ENCODE assay signal across 31 cellular contexts in genomic region chr13:52726258-52726657, GRCh38. TPM values are rescaled to one million over a fixed set of nuclear protein-coding genes. Genes with fewer than 3 reads are reported as not detected.
"Had no signal": no experiment of that assay in that cellular context is flagged by ENCODE, and none has a peak within 500 bp of the region (broad histone marks: within the 10 kb centered on the region; RNA-seq: fewer than 3 reads in every experiment).

No MANE protein-coding gene starts in this region.

- ATAC-seq: stimulated activated effector memory CD8-positive, alpha-beta T cell treated with anti-CD3 and anti-CD28 coated beads, Interleukin-12 subunit alpha, Interleukin-12 subunit beta, amount 100 ng/mL, for 72 hours; stimulated activated memory B cell treated with anti-CD40 and anti-IgM and Interleukin-4, amounts not matched to agents 10 μg/mL and 1 μg/mL and 100 μg/mL, for 72 hours; stimulated activated naive B cell treated with anti-CD40 and anti-IgM and Interleukin-4, amounts not matched to agents 10 μg/mL and 1 μg/mL and 100 μg/mL, for 72 hours; stimulated activated naive CD8-positive, alpha-beta T cell treated with anti-CD3 and anti-CD28 coated beads, Interleukin-15, amount 100 ng/mL, for 72 hours; stimulated activated naive CD8-positive, alpha-beta T cell treated with anti-CD3 and anti-CD28 coated beads, Interleukin-15, Interleukin-2, amounts not matched to agents 100 U/mL and 50 U/mL, for 24 hours; upper lobe of right lung had no signal

- H3K36me3 ChIP-seq: stomach, suprapubic skin, thoracic aorta, thyroid gland, tibial artery, tibial nerve, transverse colon, upper lobe of left lung, upper lobe of right lung, uterus, vagina had no signal

- H3K27me3 Mint-ChIP-seq: stimulated activated naive CD8-positive, alpha-beta T cell treated with anti-CD3 and anti-CD28 coated beads, Interleukin-15, amount 100 ng/mL, for 72 hours; type B pancreatic cell had no signal

- H3K4me3 Mint-ChIP-seq: stimulated activated effector memory CD8-positive, alpha-beta T cell treated with anti-CD3 and anti-CD28 coated beads, Interleukin-12 subunit alpha, Interleukin-12 subunit beta, amount 100 ng/mL, for 72 hours; stimulated activated memory B cell treated with anti-CD40 and anti-IgM and Interleukin-4, amounts not matched to agents 10 μg/mL and 1 μg/mL and 100 μg/mL, for 72 hours; stimulated activated naive B cell treated with anti-CD40 and anti-IgM and Interleukin-4, amounts not matched to agents 10 μg/mL and 1 μg/mL and 100 μg/mL, for 72 hours; stimulated activated naive CD8-positive, alpha-beta T cell treated with anti-CD3 and anti-CD28 coated beads, Interleukin-15, amount 100 ng/mL, for 72 hours; stimulated activated naive CD8-positive, alpha-beta T cell treated with anti-CD3 and anti-CD28 coated beads, Interleukin-15, Interleukin-2, amounts not matched to agents 100 ng/mL and 50 ng/mL, for 24 hours; type B pancreatic cell had no signal

- H3K36me3 Mint-ChIP-seq: stimulated activated effector memory CD8-positive, alpha-beta T cell treated with anti-CD3 and anti-CD28 coated beads, Interleukin-12 subunit alpha, Interleukin-12 subunit beta, amount 100 ng/mL, for 72 hours; stimulated activated memory B cell treated with anti-CD40 and anti-IgM and Interleukin-4, amounts not matched to agents 10 μg/mL and 1 μg/mL and 100 μg/mL, for 72 hours; stimulated activated naive B cell treated with anti-CD40 and anti-IgM and Interleukin-4, amounts not matched to agents 10 μg/mL and 1 μg/mL and 100 μg/mL, for 72 hours; type B pancreatic cell had no signal

- H3K4me3 ChIP-seq: stomach, suprapubic skin, testis, thoracic aorta, thyroid gland, tibial artery, tibial nerve, transverse colon, upper lobe of left lung, upper lobe of right lung, uterus, vagina had no signal

- H3K27ac ChIP-seq: stomach, suprapubic skin, testis, thoracic aorta, thyroid gland, tibial artery, tibial nerve, transverse colon, upper lobe of left lung, upper lobe of right lung, uterus, vagina had no signal

- DNase-seq: stimulated activated CD4-positive, alpha-beta T cell treated with anti-CD3 and anti-CD28 coated beads, Interleukin-2, amount 100 ng/mL, for 48 hours; stimulated activated CD4-positive, alpha-beta T cell treated with anti-CD3 and anti-CD28 coated beads, Interleukin-4, amount 100 ng/mL, for 1 hour; stimulated activated CD4-positive, alpha-beta T cell treated with anti-CD3 and anti-CD28 coated beads, Interleukin-4, amount 100 ng/mL, for 24 hours; stimulated activated CD4-positive, alpha-beta T cell treated with anti-CD3 and anti-CD28 coated beads, Interleukin-4, amount 100 ng/mL, for 4 hours; stimulated activated CD8-positive, alpha-beta memory T cell treated with anti-CD3 and anti-CD28 coated beads, Interleukin-4, amount 100 ng/mL, for 48 hours; stimulated activated naive B cell treated with anti-CD40 and anti-IgM and Interleukin-4, amounts not matched to agents 10 μg/mL and 1 μg/mL and 100 μg/mL, for 72 hours; stimulated activated naive CD4-positive, alpha-beta T cell; stimulated activated naive CD4-positive, alpha-beta T cell treated with Interleukin-2 at 50 U/mL for 16 hours; stimulated activated naive CD8-positive, alpha-beta T cell treated with anti-CD3 and anti-CD28 coated beads, Interleukin-15, amount 100 ng/mL, for 72 hours; stimulated activated naive CD8-positive, alpha-beta T cell treated with anti-CD3 and anti-CD28 coated beads, Interleukin-15, Interleukin-2, amounts not matched to agents 100 U/mL and 50 U/mL, for 24 hours; stomach; substantia nigra; testis; thyroid gland; tibial artery; transverse colon; trophoblast cell; upper lobe of left lung; upper lobe of right lung; uterus had no signal

- H3K4me1 ChIP-seq: stomach, suprapubic skin, testis, thyroid gland, tibial artery, tibial nerve, transverse colon, upper lobe of right lung, uterus, vagina had no signal

- H3K27me3 ChIP-seq: stomach, suprapubic skin, testis, thyroid gland, tibial artery, tibial nerve, transverse colon, upper lobe of left lung, upper lobe of right lung, uterus, vagina had no signal

- FAIRE-seq: urothelium cell line had no signal

- H3K4me1 Mint-ChIP-seq: stimulated activated effector memory CD8-positive, alpha-beta T cell treated with anti-CD3 and anti-CD28 coated beads, Interleukin-12 subunit alpha, Interleukin-12 subunit beta, amount 100 ng/mL, for 72 hours; stimulated activated memory B cell treated with anti-CD40 and anti-IgM and Interleukin-4, amounts not matched to agents 10 μg/mL and 1 μg/mL and 100 μg/mL, for 72 hours; stimulated activated naive B cell treated with anti-CD40 and anti-IgM and Interleukin-4, amounts not matched to agents 10 μg/mL and 1 μg/mL and 100 μg/mL, for 72 hours; stimulated activated naive CD8-positive, alpha-beta T cell treated with anti-CD3 and anti-CD28 coated beads, Interleukin-15, amount 100 ng/mL, for 72 hours had no signal

- H3K27ac Mint-ChIP-seq: stimulated activated effector memory CD8-positive, alpha-beta T cell treated with anti-CD3 and anti-CD28 coated beads, Interleukin-12 subunit alpha, Interleukin-12 subunit beta, amount 100 ng/mL, for 72 hours; stimulated activated memory B cell treated with anti-CD40 and anti-IgM and Interleukin-4, amounts not matched to agents 10 μg/mL and 1 μg/mL and 100 μg/mL, for 72 hours; stimulated activated naive B cell treated with anti-CD40 and anti-IgM and Interleukin-4, amounts not matched to agents 10 μg/mL and 1 μg/mL and 100 μg/mL, for 72 hours; stimulated activated naive CD8-positive, alpha-beta T cell treated with anti-CD3 and anti-CD28 coated beads, Interleukin-15, amount 100 ng/mL, for 72 hours; stimulated activated naive CD8-positive, alpha-beta T cell treated with anti-CD3 and anti-CD28 coated beads, Interleukin-15, Interleukin-2, amounts not matched to agents 100 ng/mL and 50 ng/mL, for 24 hours; type B pancreatic cell had no signal

- H3K9me3 ChIP-seq: suprapubic skin, testis, thoracic aorta, thyroid gland, tibial artery, transverse colon, upper lobe of left lung, upper lobe of right lung, uterus, vagina had no signal

- H3K9me3 Mint-ChIP-seq: stimulated activated effector memory CD8-positive, alpha-beta T cell treated with anti-CD3 and anti-CD28 coated beads, Interleukin-12 subunit alpha, Interleukin-12 subunit beta, amount 100 ng/mL, for 72 hours; stimulated activated naive CD8-positive, alpha-beta T cell treated with anti-CD3 and anti-CD28 coated beads, Interleukin-15, amount 100 ng/mL, for 72 hours; stimulated activated naive CD8-positive, alpha-beta T cell treated with anti-CD3 and anti-CD28 coated beads, Interleukin-15, Interleukin-2, amounts not matched to agents 100 ng/mL and 50 ng/mL, for 24 hours; type B pancreatic cell had no signal

RNA-seq across cellular contexts. Expression of gene CNMD, which starts 13.4 kb away (rescaled TPM):
- total RNA-seq: stomach, suprapubic skin, thoracic aorta, tibial nerve, transverse colon, upper lobe of right lung, ureter, uterus, vagina had no signal
- polyA plus RNA-seq: stomach, urinary bladder had no signal
